Comparison of ENCODE assay signal across 39 cellular contexts in genomic region chr12:83110424-83110823, GRCh38.
"Had no signal": no experiment of that assay in that cellular context is flagged by ENCODE, and none has a peak within 500 bp of the region (broad histone marks: within the 10 kb centered on the region; RNA-seq: fewer than 3 reads in every experiment).

No MANE protein-coding gene starts in this region.

- H3K27ac ChIP-seq: adrenal gland, ascending aorta, body of pancreas, brain microvascular endothelial cell, breast epithelium, cardiac muscle cell had no signal

- ATAC-seq: activated naive CD4-positive, alpha-beta T cell treated with anti-CD3 and anti-CD28 coated beads, Interleukin-2, amount 50 U/mL, for 72 hours; activated naive CD8-positive, alpha-beta T cell treated with anti-CD3 and anti-CD28 coated beads, Interleukin-2, amount 50 U/mL, for 24 hours; activated T-cell treated with anti-CD3 and anti-CD28 coated beads, Interleukin-2, amount 50 U/mL, for 4 hours; activated T-cell treated with anti-CD3 and anti-CD28 coated beads, Interleukin-2, amount 50 U/mL, for 72 hours; activated T-helper 17 cell treated with anti-CD3 and anti-CD28 coated beads, Interleukin-2, amount 50 U/mL, for 72 hours; body of pancreas had no signal

- H3K4me1 Mint-ChIP-seq: activated naive CD4-positive, alpha-beta T cell treated with anti-CD3 and anti-CD28 coated beads, Interleukin-2, amount 10 ng/mL, durations not matched to agents 7 days and 5 days; activated naive CD4-positive, alpha-beta T cell treated with anti-CD3 and anti-CD28 coated beads, Interleukin-2, amount 50 U/mL, for 24 hours; activated naive CD8-positive, alpha-beta T cell treated with anti-CD3 and anti-CD28 coated beads for 36 hours; activated naive CD8-positive, alpha-beta T cell treated with anti-CD3 and anti-CD28 coated beads, Interleukin-2, amount 10 ng/mL, durations not matched to agents 7 days and 5 days; activated naive CD8-positive, alpha-beta T cell treated with anti-CD3 and anti-CD28 coated beads, Interleukin-2, amount 50 U/mL, for 24 hours; activated T-helper 17 cell treated with anti-CD3 and anti-CD28 coated beads, Interleukin-2, amount 50 U/mL, for 72 hours; central memory CD8-positive, alpha-beta T cell had no signal

- H3K27me3 ChIP-seq: adrenal gland, ascending aorta, body of pancreas, brain microvascular endothelial cell, breast epithelium, cardiac muscle cell had no signal

- H3K36me3 Mint-ChIP-seq: activated naive CD4-positive, alpha-beta T cell treated with anti-CD3 and anti-CD28 coated beads, Interleukin-2, amount 10 ng/mL, durations not matched to agents 7 days and 5 days; activated naive CD4-positive, alpha-beta T cell treated with anti-CD3 and anti-CD28 coated beads, Interleukin-2, amount 50 U/mL, for 24 hours; activated naive CD4-positive, alpha-beta T cell treated with anti-CD3 and anti-CD28 coated beads, Interleukin-2, amount 50 U/mL, for 72 hours; activated naive CD8-positive, alpha-beta T cell; activated naive CD8-positive, alpha-beta T cell treated with anti-CD3 and anti-CD28 coated beads for 36 hours; activated naive CD8-positive, alpha-beta T cell treated with anti-CD3 and anti-CD28 coated beads, Interleukin-2, amount 10 ng/mL, durations not matched to agents 7 days and 5 days had no signal

- H3K36me3 ChIP-seq: adrenal gland, ascending aorta, brain microvascular endothelial cell, breast epithelium, cardiac muscle cell had no signal

- DNase-seq: activated effector memory CD4-positive, alpha-beta T cell treated with anti-CD3 and anti-CD28 coated beads, Interleukin-2, amount 50 U/mL, for 16 hours; activated effector memory CD4-positive, alpha-beta T cell treated with Interleukin-2 at 50 U/mL for 16 hours; activated gamma-delta T cell; activated gamma-delta T cell treated with Interleukin-2 at 50 U/mL for 16 hours; activated naive CD4-positive, alpha-beta T cell; activated naive CD4-positive, alpha-beta T cell treated with anti-CD3 and anti-CD28 coated beads for 36 hours; activated naive CD4-positive, alpha-beta T cell treated with anti-CD3 and anti-CD28 coated beads, Interleukin-2, amount 10 ng/mL, durations not matched to agents 7 days and 5 days; activated naive CD4-positive, alpha-beta T cell treated with anti-CD3 and anti-CD28 coated beads, Interleukin-2, amount 50 U/mL, for 16 hours; activated naive CD4-positive, alpha-beta T cell treated with Interleukin-2 at 50 U/mL for 16 hours; activated naive CD8-positive, alpha-beta T cell treated with anti-CD3 and anti-CD28 coated beads for 36 hours; activated naive CD8-positive, alpha-beta T cell treated with anti-CD3 and anti-CD28 coated beads, Interleukin-2, amount 10 ng/mL, durations not matched to agents 7 days and 5 days; activated naive CD8-positive, alpha-beta T cell treated with anti-CD3 and anti-CD28 coated beads, Interleukin-2, amount 50 U/mL, for 24 hours; activated T-cell treated with anti-CD3 and anti-CD28 coated beads, Interleukin-2, amount 50 U/mL, for 24 hours; activated T-cell treated with anti-CD3 and anti-CD28 coated beads, Interleukin-2, amount 50 U/mL, for 4 hours; activated T-cell treated with anti-CD3 and anti-CD28 coated beads, Interleukin-2, amount 50 U/mL, for 48 hours; activated T-cell treated with anti-CD3 and anti-CD28 coated beads, Interleukin-2, amount 50 U/mL, for 72 hours; adrenal gland; amniotic stem cell; amygdala; anterior cingulate cortex; aorta; body of pancreas; brain microvascular endothelial cell; caudate nucleus; central memory CD4-positive, alpha-beta T cell; cerebellar nuclear complex had no signal

- H3K4me3 Mint-ChIP-seq: activated naive CD4-positive, alpha-beta T cell treated with anti-CD3 and anti-CD28 coated beads for 36 hours; activated naive CD4-positive, alpha-beta T cell treated with anti-CD3 and anti-CD28 coated beads, Interleukin-2, amount 10 ng/mL, durations not matched to agents 7 days and 5 days; activated naive CD4-positive, alpha-beta T cell treated with anti-CD3 and anti-CD28 coated beads, Interleukin-2, amount 50 U/mL, for 24 hours; activated naive CD8-positive, alpha-beta T cell; activated naive CD8-positive, alpha-beta T cell treated with anti-CD3 and anti-CD28 coated beads for 36 hours; activated naive CD8-positive, alpha-beta T cell treated with anti-CD3 and anti-CD28 coated beads, Interleukin-2, amount 10 ng/mL, durations not matched to agents 7 days and 5 days; activated naive CD8-positive, alpha-beta T cell treated with anti-CD3 and anti-CD28 coated beads, Interleukin-2, amount 50 U/mL, for 24 hours; activated T-cell treated with anti-CD3 and anti-CD28 coated beads, Interleukin-2, amount 50 U/mL, for 24 hours; activated T-cell treated with anti-CD3 and anti-CD28 coated beads, Interleukin-2, amount 50 U/mL, for 4 hours; activated T-cell treated with anti-CD3 and anti-CD28 coated beads, Interleukin-2, amount 50 U/mL, for 72 hours; activated T-helper 1 cell treated with anti-CD3 and anti-CD28 coated beads, Interleukin-12 subunit alpha, Interleukin-12 subunit beta, Interleukin-2, Interleukin-4 antibody, amounts not matched to agents 30 ng/mL and 10 ng/mL and 1 ng/mL, durations not matched to agents 14 hours and 24 hours and 36 hours; activated T-helper 17 cell treated with anti-CD3 and anti-CD28 coated beads, Interleukin-2, amount 50 U/mL, for 72 hours; brain; central memory CD8-positive, alpha-beta T cell had no signal

- H3K9me3 Mint-ChIP-seq: activated naive CD4-positive, alpha-beta T cell treated with anti-CD3 and anti-CD28 coated beads for 36 hours; activated naive CD4-positive, alpha-beta T cell treated with anti-CD3 and anti-CD28 coated beads, Interleukin-2, amount 10 ng/mL, durations not matched to agents 7 days and 5 days; activated naive CD4-positive, alpha-beta T cell treated with anti-CD3 and anti-CD28 coated beads, Interleukin-2, amount 50 U/mL, for 24 hours; activated naive CD4-positive, alpha-beta T cell treated with anti-CD3 and anti-CD28 coated beads, Interleukin-2, amount 50 U/mL, for 72 hours; activated naive CD8-positive, alpha-beta T cell treated with anti-CD3 and anti-CD28 coated beads for 36 hours; activated naive CD8-positive, alpha-beta T cell treated with anti-CD3 and anti-CD28 coated beads, Interleukin-2, amount 50 U/mL, for 24 hours; activated T-cell treated with anti-CD3 and anti-CD28 coated beads, Interleukin-2, amount 50 U/mL, for 24 hours; activated T-cell treated with anti-CD3 and anti-CD28 coated beads, Interleukin-2, amount 50 U/mL, for 4 hours; activated T-cell treated with anti-CD3 and anti-CD28 coated beads, Interleukin-2, amount 50 U/mL, for 72 hours; activated T-helper 1 cell treated with anti-CD3 and anti-CD28 coated beads, Interleukin-12 subunit alpha, Interleukin-12 subunit beta, Interleukin-2, Interleukin-4 antibody, amounts not matched to agents 30 ng/mL and 10 ng/mL and 1 ng/mL, durations not matched to agents 14 hours and 24 hours and 36 hours; activated T-helper 17 cell treated with anti-CD3 and anti-CD28 coated beads, Interleukin-2, amount 50 U/mL, for 72 hours; activated T-helper 2 cell treated with anti-CD3 and anti-CD28 coated beads, Interferon-gamma antibody, Interleukin-2, Interleukin-4, amounts not matched to agents 10 μg/mL and 5 μg/mL and 100 μg/mL, durations not matched to agents 14 hours and 24 hours and 36 hours; central memory CD8-positive, alpha-beta T cell had no signal

- FAIRE-seq: astrocyte, bronchial epithelial cell had no signal

- H3K27ac Mint-ChIP-seq: activated naive CD4-positive, alpha-beta T cell treated with anti-CD3 and anti-CD28 coated beads for 36 hours; activated naive CD4-positive, alpha-beta T cell treated with anti-CD3 and anti-CD28 coated beads, Interleukin-2, amount 10 ng/mL, durations not matched to agents 7 days and 5 days; activated naive CD4-positive, alpha-beta T cell treated with anti-CD3 and anti-CD28 coated beads, Interleukin-2, amount 50 U/mL, for 24 hours; activated naive CD4-positive, alpha-beta T cell treated with anti-CD3 and anti-CD28 coated beads, Interleukin-2, amount 50 U/mL, for 72 hours; activated naive CD8-positive, alpha-beta T cell; activated naive CD8-positive, alpha-beta T cell treated with anti-CD3 and anti-CD28 coated beads for 36 hours; activated naive CD8-positive, alpha-beta T cell treated with anti-CD3 and anti-CD28 coated beads, Interleukin-2, amount 10 ng/mL, durations not matched to agents 7 days and 5 days; activated naive CD8-positive, alpha-beta T cell treated with anti-CD3 and anti-CD28 coated beads, Interleukin-2, amount 50 U/mL, for 24 hours; activated T-cell treated with anti-CD3 and anti-CD28 coated beads, Interleukin-2, amount 50 U/mL, for 24 hours; activated T-cell treated with anti-CD3 and anti-CD28 coated beads, Interleukin-2, amount 50 U/mL, for 72 hours; activated T-helper 1 cell treated with anti-CD3 and anti-CD28 coated beads, Interleukin-12 subunit alpha, Interleukin-12 subunit beta, Interleukin-2, Interleukin-4 antibody, amounts not matched to agents 30 ng/mL and 10 ng/mL and 1 ng/mL, durations not matched to agents 14 hours and 24 hours and 36 hours; activated T-helper 17 cell treated with anti-CD3 and anti-CD28 coated beads, Interleukin-2, amount 50 U/mL, for 72 hours; activated T-helper 2 cell treated with anti-CD3 and anti-CD28 coated beads, Interferon-gamma antibody, Interleukin-2, Interleukin-4, amounts not matched to agents 10 μg/mL and 5 μg/mL and 100 μg/mL, durations not matched to agents 14 hours and 24 hours and 36 hours had no signal

- H3K4me3 ChIP-seq: adrenal gland, ascending aorta, body of pancreas, breast epithelium, cardiac muscle cell had no signal

- H3K27me3 Mint-ChIP-seq: activated naive CD4-positive, alpha-beta T cell treated with anti-CD3 and anti-CD28 coated beads, Interleukin-2, amount 10 ng/mL, durations not matched to agents 7 days and 5 days; activated naive CD4-positive, alpha-beta T cell treated with anti-CD3 and anti-CD28 coated beads, Interleukin-2, amount 50 U/mL, for 24 hours; activated naive CD8-positive, alpha-beta T cell; activated naive CD8-positive, alpha-beta T cell treated with anti-CD3 and anti-CD28 coated beads for 36 hours; activated naive CD8-positive, alpha-beta T cell treated with anti-CD3 and anti-CD28 coated beads, Interleukin-2, amount 10 ng/mL, durations not matched to agents 7 days and 5 days; activated naive CD8-positive, alpha-beta T cell treated with anti-CD3 and anti-CD28 coated beads, Interleukin-2, amount 50 U/mL, for 24 hours; activated T-cell treated with anti-CD3 and anti-CD28 coated beads, Interleukin-2, amount 50 U/mL, for 24 hours; activated T-helper 17 cell treated with anti-CD3 and anti-CD28 coated beads, Interleukin-2, amount 50 U/mL, for 72 hours; brain; central memory CD8-positive, alpha-beta T cell had no signal

- H3K9me3 ChIP-seq: adrenal gland, ascending aorta, body of pancreas, breast epithelium had no signal

- H3K4me1 ChIP-seq: adrenal gland, ascending aorta, body of pancreas, breast epithelium had no signal
